Comparison of ENCODE assay signal across 8 cellular contexts in genomic region chr6:52362443-52363221, GRCh38. TPM values are rescaled to one million over a fixed set of nuclear protein-coding genes. Genes with fewer than 3 reads are reported as not detected.
DNase-seq lines count a peak whose midpoint lies in the region; ATAC-seq and TF ChIP-seq lines count a peak whose summit lies in the region.

No MANE protein-coding gene starts in this region.

- H4K8ac ChIP-seq in neuronal stem cell (ENCODE audit: low read depth, low read length): no peak overlapping the region

- H3K9me3 ChIP-seq in neuronal stem cell (replicated peaks in 1 of 2; ENCODE audit: control insufficient read depth in 2 of 2, insufficient read depth in 1 of 2, low read depth in 1 of 2, low read length in 2 of 2) (no peaks in the 10 kb centered on the region), tibial artery (no peaks in the 10 kb centered on the region)

- no peak overlapping the region for H3K4ac ChIP-seq in neuronal stem cell (ENCODE audit: low read length)

- H3K4me1 ChIP-seq in neuronal stem cell (ENCODE audit: control insufficient read depth in 2 of 2, insufficient read depth in 1 of 2, low read depth in 1 of 2, low read length in 2 of 2) (peaks cover 6 to 8% of the 10 kb centered on the region in 2 donors), tibial artery (peaks cover 0 to 12% (median 5%) of the 10 kb centered on the region in 4 donors)

- H3K4me3 ChIP-seq in foreskin fibroblast (ENCODE audit: low read depth in 1 of 2, low read length in 2 of 2): peak overlapping the region; percentile 86 to 91
- H3K4me3 ChIP-seq in neuronal stem cell (ENCODE audit: low read length in 2 of 2): peak overlapping the region; percentile 89 to 98
- H3K4me3 ChIP-seq in tibial artery: peak overlapping the region; percentile 77

- peak overlapping the region; percentile 97 for H3K23ac ChIP-seq in neuronal stem cell (ENCODE audit: low read depth, low read length, poor library complexity)

- ATAC-seq in HG02623 (IDR thresholded peaks at IDR 0.05; ENCODE audit: unreplicated experiment): peak; percentile 37

- no peaks in the 10 kb centered on the region for H3K79me1 ChIP-seq in neuronal stem cell (ENCODE audit: low read depth, low read length)

- H2BK15ac ChIP-seq in neuronal stem cell (ENCODE audit: low read length): peak overlapping the region; percentile 83

- H3K27ac ChIP-seq in neuronal stem cell (replicated peaks; ENCODE audit: low read length): no peak overlapping the region
- peak overlapping the region; percentile 61 to 64 for H3K27ac ChIP-seq in tibial artery

- peak overlapping the region; percentile 76 for H2BK5ac ChIP-seq in neuronal stem cell (ENCODE audit: low read length)

- peak overlapping the region; percentile 99 for H2AFZ ChIP-seq in neuronal stem cell (ENCODE audit: low read length)

- intact Hi-C loops in tibial artery (cut with DNase I; ENCODE audit: low total_unique reads): loop anchor here (5.0 kb wide), 2 partner anchors 60 to 80 kb away; partner anchors contain the start of genes EFHC1 and MCM3

- H2BK12ac ChIP-seq in neuronal stem cell (ENCODE audit: low read length): no peak overlapping the region

- H3K18ac ChIP-seq in neuronal stem cell (ENCODE audit: low read length): peak overlapping the region; percentile 97

- peak overlapping the region; percentile 97 for H3K4me2 ChIP-seq in neuronal stem cell (ENCODE audit: insufficient read depth, low read length, poor library complexity, severe bottlenecking)

- no CpG with 5 or more reads among the region's 56 CpGs for WGBS in neuronal stem cell (ENCODE audit: extremely low coverage in 2 of 2, insufficient read length in 2 of 2, insufficient replicate concordance in 1 of 2), 2 donors

- TF ChIP-seq CTCF in foreskin fibroblast (IDR thresholded peaks at IDR 0.05; ENCODE audit: low read depth, low read length) (peak; percentile 26), tibial artery (IDR thresholded peaks at IDR 0.05) (no peak)

- DNase-seq in SIG-M5 treated with dmso at 0.1 percent for 504 hours (lab: John Stamatoyannopoulos, UW; ENCODE audit: unreplicated experiment): peak; percentile 46
- no peak for DNase-seq in SIG-M5 (lab: John Stamatoyannopoulos, UW)
- peak; percentile 10 for DNase-seq in NCI-H146 treated with DMSO at 0.1 percent for 48 hours (lab: John Stamatoyannopoulos, UW; ENCODE audit: unreplicated experiment)
- peak; percentile 26 for DNase-seq in activated T-helper 1 cell treated with Interleukin-2 at 50 U/mL for 16 hours (ENCODE audit: low read depth)
- DNase-seq in foreskin fibroblast: peak in 1 of 2 donors; percentile 57
- peak; percentile 27 for DNase-seq in neuronal stem cell (ENCODE audit: low spot score)
- DNase-seq in tibial artery: peak; percentile 27 to 69

- peak overlapping the region; percentile 92 for H3K14ac ChIP-seq in neuronal stem cell (ENCODE audit: low read length)

- H3K27me3 ChIP-seq in neuronal stem cell (ENCODE audit: control insufficient read depth in 3 of 3, insufficient read depth in 3 of 3, low read depth in 1 of 3, low read length in 3 of 3): peaks cover 0 to 12% (median 0%) of the 10 kb centered on the region in 3 experiments
- no peaks in the 10 kb centered on the region for H3K27me3 ChIP-seq in tibial artery

- no peak overlapping the region for H4K91ac ChIP-seq in neuronal stem cell (ENCODE audit: low read depth, low read length, poor library complexity)

- H2BK120ac ChIP-seq in neuronal stem cell (ENCODE audit: low read depth, low read length): peak overlapping the region; percentile 24

- H2AK5ac ChIP-seq in neuronal stem cell (ENCODE audit: low read depth, low read length): peak overlapping the region; percentile 73

- peak overlapping the region; percentile 90 for H3K9ac ChIP-seq in neuronal stem cell (ENCODE audit: low read depth, low read length, poor library complexity)

- H3K36me3 ChIP-seq in neuronal stem cell (replicated peaks in 1 of 2; ENCODE audit: control insufficient read depth in 2 of 2, insufficient read depth in 2 of 2, low read length in 2 of 2) (peaks cover 0 to 8% of the 10 kb centered on the region in 2 donors), tibial artery (no peaks in the 10 kb centered on the region)

RNA-seq across cellular contexts. Expression of gene PAQR8, which starts 0.7 kb away (rescaled TPM):
- polyA plus RNA-seq in neuronal stem cell (2013, experiment 1 of 2): 16.4 TPM
- polyA plus RNA-seq in neuronal stem cell (2013, experiment 2 of 2): 16.7 TPM

RNA-seq across cellular contexts. Expression of gene EFHC1, which starts 57.5 kb away (rescaled TPM):
- polyA plus RNA-seq in neuronal stem cell (2013, experiment 1 of 2): 31.7 TPM
- polyA plus RNA-seq in neuronal stem cell (2013, experiment 2 of 2): 33.0 TPM
